22 cellular contexts compared by ENCODE assay signal in genomic region chr17:69711504-69711903, GRCh38.
DNase-seq lines count a peak whose midpoint lies in the region; ATAC-seq and TF ChIP-seq lines count a peak whose summit lies in the region.
"Had no signal": no experiment of that assay in that cellular context is flagged by ENCODE, and none has a peak within 500 bp of the region (broad histone marks: within the 10 kb centered on the region; RNA-seq: fewer than 3 reads in every experiment).

No MANE protein-coding gene starts in this region.

- no peak for TF ChIP-seq CTCF in type B pancreatic cell (conservative IDR thresholded peaks at IDR 0.05)

- DNase-seq in NCI-H748 (lab: John Stamatoyannopoulos, UW; ENCODE audit: unreplicated experiment) (peak; percentile 60), NCI-H748 treated with DMSO at 0.1 percent for 48 hours (lab: John Stamatoyannopoulos, UW) (no peak), NCI-H2081 treated with DMSO at 0.1 percent for 48 hours (lab: John Stamatoyannopoulos, UW) (peak; percentile 92), astrocyte of the hippocampus (ENCODE audit: low read depth, low spot score) (peak; percentile 13), type B pancreatic cell (ENCODE audit: extremely low spot score, unreplicated experiment) (no peak), NCI-H446 treated with DMSO at 0.1 percent for 48 hours (lab: John Stamatoyannopoulos, UW) (no peak)
- DNase-seq: activated CD4-positive, alpha-beta T cell treated with anti-CD3 and anti-CD28 coated beads for 36 hours; activated effector memory CD4-positive, alpha-beta T cell treated with Interleukin-2 at 50 U/mL for 16 hours; activated T-cell treated with anti-CD3 and anti-CD28 coated beads for 4 hours; CD4-positive, alpha-beta T cell; dorsolateral prefrontal cortex; islet precursor cell; midbrain; naive thymus-derived CD4-positive, alpha-beta T cell; NCI-H2029 treated with DMSO at 0.1 percent for 48 hours; NCI-H526; occipital lobe; stimulated activated naive CD8-positive, alpha-beta T cell treated with anti-CD3 and anti-CD28 coated beads, Interleukin-15, Interleukin-2, amounts not matched to agents 100 U/mL and 50 U/mL, for 24 hours; testis had no signal

- H3K27me3 Mint-ChIP-seq in type B pancreatic cell = no peaks in the 10 kb centered on the region

- ATAC-seq in GM21381 (IDR thresholded peaks at IDR 0.05; ENCODE audit: unreplicated experiment) = no peak
- no peak for ATAC-seq in GM18498 (IDR thresholded peaks at IDR 0.05; ENCODE audit: unreplicated experiment)
- ATAC-seq: GM23338; naive thymus-derived CD4-positive, alpha-beta T cell; stimulated activated naive CD8-positive, alpha-beta T cell treated with anti-CD3 and anti-CD28 coated beads, Interleukin-15, Interleukin-2, amounts not matched to agents 100 U/mL and 50 U/mL, for 24 hours had no signal

- H3K9me3 Mint-ChIP-seq in type B pancreatic cell = no peaks in the 10 kb centered on the region
- H3K9me3 Mint-ChIP-seq: CD4-positive, alpha-beta T cell; GM23338 had no signal

- no peaks in the 10 kb centered on the region for H3K36me3 Mint-ChIP-seq in type B pancreatic cell
- H3K36me3 Mint-ChIP-seq: naive thymus-derived CD4-positive, alpha-beta T cell had no signal

- H3K4me3 Mint-ChIP-seq in type B pancreatic cell = peak overlapping the region; percentile 11
- H3K4me3 Mint-ChIP-seq: activated CD4-positive, alpha-beta T cell treated with anti-CD3 and anti-CD28 coated beads for 36 hours; CD4-positive, alpha-beta T cell; GM23338; naive thymus-derived CD4-positive, alpha-beta T cell had no signal

- no peak overlapping the region for H3K27ac Mint-ChIP-seq in type B pancreatic cell
- H3K27ac Mint-ChIP-seq: activated CD4-positive, alpha-beta T cell treated with anti-CD3 and anti-CD28 coated beads for 36 hours; CD4-positive, alpha-beta T cell; GM23338; naive thymus-derived CD4-positive, alpha-beta T cell had no signal

- peaks cover 38% of the 10 kb centered on the region for H3K4me1 Mint-ChIP-seq in type B pancreatic cell (ENCODE audit: unreplicated experiment)
- H3K4me1 Mint-ChIP-seq: GM23338 had no signal

Comparison
In these comparisons a context has a peak if more than half of its experiments do, and no peak if none do; other contexts are left out.
1. DNase-seq: peak in NCI-H748 (single experiment), NCI-H2081 treated with DMSO at 0.1 percent for 48 hours (single experiment) and astrocyte of the hippocampus (single experiment); none in NCI-H748 treated with DMSO at 0.1 percent for 48 hours (single experiment), type B pancreatic cell (single experiment) and NCI-H446 treated with DMSO at 0.1 percent for 48 hours (single experiment).